ENCODE assay signal across 8 cellular contexts in genomic region chr1:75724472-75725022, GRCh38. TPM values are rescaled to one million over a fixed set of nuclear protein-coding genes. Genes with fewer than 3 reads are reported as not detected.
DNase-seq lines count a peak whose midpoint lies in the region; ATAC-seq and TF ChIP-seq lines count a peak whose summit lies in the region.

TSS of gene ACADM (plus strand) at chr1:75724709. CDS start at chr1:75724788, 79 bp downstream.

- DNase-seq in AG20443 (ENCODE audit: low spot score): peak; percentile 97
- peak; percentile 73 for DNase-seq in NCI-H446 treated with DMSO at 0.1 percent for 48 hours (lab: John Stamatoyannopoulos, UW)
- DNase-seq in activated CD4-positive, alpha-beta T cell treated with anti-CD3 and anti-CD28 coated beads for 36 hours: peak; percentile 91
- DNase-seq in chondrocyte (ENCODE audit: low spot score): no peak
- DNase-seq in kidney tubule cell (ENCODE audit: low spot score): peak; percentile 92
- peak; percentile 57 to 80 (median 72) for DNase-seq in stimulated activated CD4-positive, alpha-beta T cell treated with anti-CD3 and anti-CD28 coated beads, Interleukin-1b, Interleukin-23, amount 100 ng/mL, for 24 hours (ENCODE audit: low read depth in 4 of 4, low spot score in 1 of 4)

- no peaks in the 10 kb centered on the region for H3K36me3 Mint-ChIP-seq in activated CD4-positive, alpha-beta T cell treated with anti-CD3 and anti-CD28 coated beads for 36 hours (ENCODE audit: low read depth)
- H3K36me3 Mint-ChIP-seq in chondrocyte (ENCODE audit: low read depth): no peaks in the 10 kb centered on the region

- peak within 1 kb of the TSS; percentile 98 for H3K27ac Mint-ChIP-seq in activated CD4-positive, alpha-beta T cell treated with anti-CD3 and anti-CD28 coated beads for 36 hours
- peak within 1 kb of the TSS; percentile 96 for H3K27ac Mint-ChIP-seq in chondrocyte (ENCODE audit: unreplicated experiment)

- intact Hi-C loops in activated CD4-positive, alpha-beta T cell treated with anti-CD3 and anti-CD28 coated beads for 36 hours (cut with DNase I, micrococcal nuclease): loop anchor here (1.0 to 10.0 kb wide), 5 partner anchors 62 to 1526 kb away; partner anchors contain the start of genes CRYZ (in 2 of the 2), RABGGTB (in 2 of the 2), TYW3 (in 2 of the 2) and FPGT (in 1 of the 2)

- ATAC-seq in GM19023 (IDR thresholded peaks at IDR 0.05; ENCODE audit: unreplicated experiment): peak; percentile 93
- ATAC-seq in HG03196 (IDR thresholded peaks at IDR 0.05; ENCODE audit: unreplicated experiment): peak; percentile 94
- ATAC-seq in activated CD4-positive, alpha-beta T cell treated with anti-CD3 and anti-CD28 coated beads for 36 hours: peak; percentile 94

- POLR2A ChIA-PET in activated CD4-positive, alpha-beta T cell treated with anti-CD3 and anti-CD28 coated beads for 36 hours (lab: Charles Lee): no interaction called here

- peaks cover 40% of the 10 kb centered on the region for H3K4me1 Mint-ChIP-seq in activated CD4-positive, alpha-beta T cell treated with anti-CD3 and anti-CD28 coated beads for 36 hours
- H3K4me1 Mint-ChIP-seq in chondrocyte (ENCODE audit: low read depth): peaks cover 39% of the 10 kb centered on the region

- H3K27me3 Mint-ChIP-seq in activated CD4-positive, alpha-beta T cell treated with anti-CD3 and anti-CD28 coated beads for 36 hours: no peaks in the 10 kb centered on the region
- H3K27me3 Mint-ChIP-seq in chondrocyte (ENCODE audit: low read depth): no peaks in the 10 kb centered on the region

- CTCF ChIA-PET in activated CD4-positive, alpha-beta T cell treated with anti-CD3 and anti-CD28 coated beads for 36 hours (lab: Charles Lee): interaction anchor here (0.6 kb wide), 1 partner anchor 558 kb away, joined by 6 read pairs; no protein-coding TSS in a partner anchor

- H3K9me3 Mint-ChIP-seq in activated CD4-positive, alpha-beta T cell treated with anti-CD3 and anti-CD28 coated beads for 36 hours (ENCODE audit: low read depth): no peaks in the 10 kb centered on the region
- H3K9me3 Mint-ChIP-seq in chondrocyte (ENCODE audit: low read depth): no peaks in the 10 kb centered on the region

- H3K4me3 Mint-ChIP-seq in activated CD4-positive, alpha-beta T cell treated with anti-CD3 and anti-CD28 coated beads for 36 hours: peak within 1 kb of the TSS; percentile 98
- peak within 1 kb of the TSS; percentile 96 for H3K4me3 Mint-ChIP-seq in chondrocyte (ENCODE audit: unreplicated experiment)

- no peak for TF ChIP-seq CTCF in chondrocyte (IDR thresholded peaks at IDR 0.05)

RNA-seq across cellular contexts. Expression of gene ACADM, which starts in this region (rescaled TPM):
- 10 to 100 TPM; 47.2 to 51.8 TPM for total RNA-seq in activated CD4-positive, alpha-beta T cell treated with anti-CD3 and anti-CD28 coated beads for 36 hours
- total RNA-seq in chondrocyte: 34.7 to 46.2 TPM (median 35.2 TPM) in 3 replicates
